ENCODE assay signal across 1 cellular context in the genomic region with DNA sequence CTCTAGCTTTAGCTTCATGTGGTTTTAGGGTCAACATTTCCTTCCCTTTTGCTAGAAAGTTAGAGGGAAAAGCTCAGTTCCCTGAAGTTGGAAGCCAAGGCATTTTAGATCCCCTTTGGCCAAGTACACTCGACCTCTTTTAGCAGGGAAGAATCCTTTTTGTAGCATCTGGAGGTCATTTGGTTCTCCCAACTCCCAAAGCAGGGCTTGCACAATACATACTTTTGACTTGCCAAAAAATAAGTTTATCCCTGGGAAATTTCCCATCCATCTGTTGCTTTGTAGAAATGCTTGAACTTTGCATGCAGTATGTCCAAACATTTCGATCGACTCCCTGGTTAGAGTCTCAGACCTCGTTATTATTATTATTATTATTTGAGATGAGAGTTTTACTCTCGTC.
TF ChIP-seq lines count a peak whose summit lies in the region.

No MANE protein-coding gene starts in this region.

TF ChIP-seq in HepG2, 621 proteins besides CTCF, POLR2A, EP300 and RAD21:
- TF ChIP-seq MZF1 (CRISPR knock-in tag; IDR thresholded peaks at IDR 0.05; ENCODE audit: borderline replicate concordance) (no peak), NPAS2 (CRISPR knock-in tag; IDR thresholded peaks at IDR 0.05; ENCODE audit: borderline replicate concordance) (no peak), FOXK1 (CRISPR knock-in tag; IDR thresholded peaks at IDR 0.05; ENCODE audit: borderline replicate concordance, low read depth) (no peak), TBX3 (IDR thresholded peaks at IDR 0.05; ENCODE audit: borderline replicate concordance) (no peak), REL (CRISPR knock-in tag; conservative IDR thresholded peaks at IDR 0.05) (no peak), KLF16 (CRISPR knock-in tag; IDR thresholded peaks at IDR 0.05) (no peak), CEBPB (IDR thresholded peaks at IDR 0.05; ENCODE audit: borderline replicate concordance, low read depth, low read length) (peak; percentile 42; the same call in 1 of the 2 replicates)
- TF ChIP-seq, protein P1, sequence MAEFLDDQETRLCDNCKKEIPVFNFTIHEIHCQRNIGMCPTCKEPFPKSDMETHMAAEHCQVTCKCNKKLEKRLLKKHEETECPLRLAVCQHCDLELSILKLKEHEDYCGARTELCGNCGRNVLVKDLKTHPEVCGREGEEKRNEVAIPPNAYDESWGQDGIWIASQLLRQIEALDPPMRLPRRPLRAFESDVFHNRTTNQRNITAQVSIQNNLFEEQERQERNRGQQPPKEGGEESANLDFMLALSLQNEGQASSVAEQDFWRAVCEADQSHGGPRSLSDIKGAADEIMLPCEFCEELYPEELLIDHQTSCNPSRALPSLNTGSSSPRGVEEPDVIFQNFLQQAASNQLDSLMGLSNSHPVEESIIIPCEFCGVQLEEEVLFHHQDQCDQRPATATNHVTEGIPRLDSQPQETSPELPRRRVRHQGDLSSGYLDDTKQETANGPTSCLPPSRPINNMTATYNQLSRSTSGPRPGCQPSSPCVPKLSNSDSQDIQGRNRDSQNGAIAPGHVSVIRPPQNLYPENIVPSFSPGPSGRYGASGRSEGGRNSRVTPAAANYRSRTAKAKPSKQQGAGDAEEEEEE (CRISPR knock-in tag; IDR thresholded peaks at IDR 0.05; ENCODE audit: borderline replicate concordance), result no peak
